ENCODE assay signal across 23 cellular contexts in genomic region chr2:103818176-103818575, GRCh38.
"Had no signal": no experiment of that assay in that cellular context is flagged by ENCODE, and none has a peak within 500 bp of the region (broad histone marks: within the 10 kb centered on the region; RNA-seq: fewer than 3 reads in every experiment).

No MANE protein-coding gene starts in this region.

- H3K4me1 ChIP-seq: left ventricle myocardium inferior, parathyroid adenoma, right atrium auricular region, right lobe of liver, tibial nerve, uterus had no signal

- H3K36me3 ChIP-seq: left ventricle myocardium inferior, neural progenitor cell, neutrophil, right atrium auricular region, right lobe of liver, tibial nerve, uterus had no signal

- H3K9me3 ChIP-seq: neutrophil, right atrium auricular region, right lobe of liver, tibial nerve, uterus had no signal

- H3K4me3 ChIP-seq: left ventricle myocardium inferior, lung, neural progenitor cell, right atrium auricular region, right lobe of liver, smooth muscle cell, tibial nerve, uterus had no signal

- H3K27me3 ChIP-seq: neural progenitor cell, neutrophil, right atrium auricular region, right lobe of liver, tibial nerve, uterus had no signal

- H3K27ac ChIP-seq: left ventricle myocardium inferior, neural progenitor cell, neutrophil, parathyroid adenoma, right atrium auricular region, right lobe of liver, tibial nerve, uterus had no signal

- DNase-seq: islet precursor cell; left ventricle myocardium inferior; mesendoderm; naive B cell; natural killer cell; nephron progenitor cell; occipital lobe; right lobe of liver; stimulated activated CD4-positive, alpha-beta T cell treated with anti-CD3 and anti-CD28 coated beads, Interleukin-1b, Interleukin-23, amount 100 ng/mL, for 48 hours; stimulated activated CD4-positive, alpha-beta T cell treated with anti-CD3 and anti-CD28 coated beads, Interleukin-2, amount 100 ng/mL, for 48 hours; stimulated activated CD4-positive, alpha-beta T cell treated with anti-CD3 and anti-CD28 coated beads, Interleukin-4, amount 100 ng/mL, for 4 hours; stimulated activated CD8-positive, alpha-beta memory T cell treated with anti-CD3 and anti-CD28 coated beads, Interleukin-4, amount 100 ng/mL, for 48 hours; stimulated activated naive CD4-positive, alpha-beta T cell treated with Interleukin-2 at 50 U/mL for 16 hours; stimulated activated naive CD8-positive, alpha-beta T cell treated with anti-CD3 and anti-CD28 coated beads, Interleukin-15, amount 100 ng/mL, for 72 hours; substantia nigra; uterus had no signal

- H3K9ac ChIP-seq: neural progenitor cell, parathyroid adenoma had no signal
